8 cellular contexts compared by ENCODE assay signal in the genomic region with DNA sequence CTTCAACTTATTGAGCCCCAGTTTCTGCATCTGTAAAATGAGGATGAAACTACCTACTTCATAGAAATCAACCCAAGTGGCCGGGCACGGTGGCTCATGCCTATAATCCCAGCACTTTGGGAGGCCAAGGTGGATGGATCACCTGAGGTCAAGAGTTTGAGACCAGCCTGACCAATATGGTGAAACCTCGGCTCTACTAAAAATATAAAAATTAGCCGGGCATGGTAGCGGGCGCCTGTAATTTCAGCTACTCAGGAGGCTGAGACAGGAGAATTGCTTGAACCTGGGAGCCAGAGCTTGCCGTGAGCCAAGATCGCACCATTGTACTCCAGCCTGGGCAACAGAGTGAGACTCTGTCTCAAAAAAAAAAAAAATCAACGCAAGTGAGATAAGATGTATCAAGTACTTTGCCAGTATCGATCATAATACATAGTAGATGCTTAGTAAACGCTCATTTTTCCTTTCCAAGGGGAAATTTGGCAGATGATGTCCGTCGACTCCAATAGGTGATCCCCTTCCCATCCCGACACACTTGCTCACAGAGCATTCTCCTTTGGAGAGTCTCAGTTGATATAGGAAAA. TPM values are rescaled to one million over a fixed set of nuclear protein-coding genes. Genes with fewer than 3 reads are reported as not detected.
A peak's percentile ranks its signal among the peaks of the same experiment; 100 is the strongest.
DNase-seq lines count a peak whose midpoint lies in the region; ATAC-seq, FAIRE-seq and TF ChIP-seq lines count a peak whose summit lies in the region.
"Not testable (repeated sequence)": the region's sequence is repeated elsewhere in the genome, so short reads cannot be mapped to it uniquely, and the experiment has no call there.

No MANE protein-coding gene starts in this region.

- not testable (repeated sequence) for H3K4me3 ChIP-seq in ACC112 (ENCODE audit: low read depth, low read length); HEK293 (ENCODE audit: low read depth, low read length); SJSA1; astrocyte (ENCODE audit: insufficient read depth, low read depth, low read length)

- not testable (repeated sequence) for DNase-seq in SJSA1 (ENCODE audit: low read depth in 1 of 2, low spot score in 2 of 2); activated CD8-positive, alpha-beta memory T cell treated with anti-CD3 and anti-CD28 coated beads, Interleukin-2, amount 10 ng/mL, durations not matched to agents 7 days and 5 days; astrocyte (ENCODE audit: low read depth); foreskin keratinocyte; nephron progenitor cell

- not testable (repeated sequence) for H3K4me3 Mint-ChIP-seq in activated CD8-positive, alpha-beta memory T cell treated with anti-CD3 and anti-CD28 coated beads, Interleukin-2, amount 10 ng/mL, durations not matched to agents 7 days and 5 days; astrocyte (ENCODE audit: unreplicated experiment); nephron progenitor cell
- H3K4me3 Mint-ChIP-seq in stimulated activated naive CD8-positive, alpha-beta T cell treated with anti-CD3 and anti-CD28 coated beads, Interleukin-15, Interleukin-2, amounts not matched to agents 100 ng/mL and 50 ng/mL, for 24 hours = peak overlapping the region; percentile 38

- peaks cover 86% of the 10 kb centered on the region for H3K4me1 Mint-ChIP-seq in activated CD8-positive, alpha-beta memory T cell treated with anti-CD3 and anti-CD28 coated beads, Interleukin-2, amount 10 ng/mL, durations not matched to agents 7 days and 5 days
- H3K4me1 Mint-ChIP-seq in astrocyte (ENCODE audit: low read depth, unreplicated experiment) = peaks cover 66% of the 10 kb centered on the region
- H3K4me1 Mint-ChIP-seq in nephron progenitor cell = peaks cover 79% of the 10 kb centered on the region
- peaks cover 86% of the 10 kb centered on the region for H3K4me1 Mint-ChIP-seq in stimulated activated naive CD8-positive, alpha-beta T cell treated with anti-CD3 and anti-CD28 coated beads, Interleukin-15, Interleukin-2, amounts not matched to agents 100 ng/mL and 50 ng/mL, for 24 hours (ENCODE audit: low read depth)

- CTCF ChIA-PET in HEK293 (lab: Yijun Ruan, JAX) = interaction anchor here (0.6 to 0.9 kb wide), 2 partner anchors 100 to 207 kb away, joined by 3 to 4 read pairs; no protein-coding TSS in a partner anchor
- CTCF ChIA-PET in activated CD8-positive, alpha-beta memory T cell treated with anti-CD3 and anti-CD28 coated beads, Interleukin-2, amount 10 ng/mL, durations not matched to agents 7 days and 5 days (lab: Charles Lee) = interaction anchor here (0.7 to 1.5 kb wide), 2 partner anchors 10 to 26 kb away, joined by 3 to 6 read pairs; partner anchors contain the start of gene SMAD3

- H3K27ac ChIP-seq in ACC112 (ENCODE audit: low read depth, low read length) = peak overlapping the region; percentile 70
- H3K27ac ChIP-seq in HEK293 (ENCODE audit: extremely low read depth, low read depth, low read length) = not testable (repeated sequence)
- peak overlapping the region; percentile 77 for H3K27ac ChIP-seq in SJSA1
- peak overlapping the region; percentile 78 for H3K27ac ChIP-seq in astrocyte (ENCODE audit: low read depth, low read length)
- peak overlapping the region; percentile 35 for H3K27ac ChIP-seq in foreskin keratinocyte

- H3K9me3 Mint-ChIP-seq in activated CD8-positive, alpha-beta memory T cell treated with anti-CD3 and anti-CD28 coated beads, Interleukin-2, amount 10 ng/mL, durations not matched to agents 7 days and 5 days (ENCODE audit: low read depth); astrocyte (ENCODE audit: unreplicated experiment); nephron progenitor cell; stimulated activated naive CD8-positive, alpha-beta T cell treated with anti-CD3 and anti-CD28 coated beads, Interleukin-15, Interleukin-2, amounts not matched to agents 100 ng/mL and 50 ng/mL, for 24 hours: not testable (repeated sequence)

- not testable (repeated sequence) for H2AFZ ChIP-seq in ACC112 (ENCODE audit: low read length, unreplicated experiment); astrocyte (ENCODE audit: low read depth, low read length)

- not testable (repeated sequence) for TF ChIP-seq CTCF in HEK293 (tag by site-specific recombination; IDR thresholded peaks at IDR 0.05); astrocyte (IDR thresholded peaks at IDR 0.05; ENCODE audit: insufficient read depth, low read depth, low read length); foreskin keratinocyte (conservative IDR thresholded peaks at IDR 0.05); nephron progenitor cell (IDR thresholded peaks at IDR 0.05)

- peaks cover 69% of the 10 kb centered on the region for H3K36me3 Mint-ChIP-seq in activated CD8-positive, alpha-beta memory T cell treated with anti-CD3 and anti-CD28 coated beads, Interleukin-2, amount 10 ng/mL, durations not matched to agents 7 days and 5 days
- H3K36me3 Mint-ChIP-seq in astrocyte (ENCODE audit: low read depth, unreplicated experiment) (peaks cover 17% of the 10 kb centered on the region), nephron progenitor cell (ENCODE audit: low read depth) (peaks cover 64% of the 10 kb centered on the region)
- peaks cover 39% of the 10 kb centered on the region for H3K36me3 Mint-ChIP-seq in stimulated activated naive CD8-positive, alpha-beta T cell treated with anti-CD3 and anti-CD28 coated beads, Interleukin-15, Interleukin-2, amounts not matched to agents 100 ng/mL and 50 ng/mL, for 24 hours (ENCODE audit: low read depth)

- peak overlapping the region; percentile 46 for H3K9ac ChIP-seq in astrocyte (ENCODE audit: low read length)

- H3K9me3 ChIP-seq in HEK293 (ENCODE audit: control insufficient read depth, insufficient read depth, low read depth, low read length); SJSA1 (replicated peaks); astrocyte (ENCODE audit: insufficient read depth, low read depth, low read length): not testable (repeated sequence)

- not testable (repeated sequence) for H3K27me3 Mint-ChIP-seq in activated CD8-positive, alpha-beta memory T cell treated with anti-CD3 and anti-CD28 coated beads, Interleukin-2, amount 10 ng/mL, durations not matched to agents 7 days and 5 days; astrocyte (ENCODE audit: low read depth, unreplicated experiment); nephron progenitor cell (ENCODE audit: low read depth, poor library complexity); stimulated activated naive CD8-positive, alpha-beta T cell treated with anti-CD3 and anti-CD28 coated beads, Interleukin-15, Interleukin-2, amounts not matched to agents 100 ng/mL and 50 ng/mL, for 24 hours

- peak overlapping the region; percentile 68 for H3K4me2 ChIP-seq in astrocyte (ENCODE audit: low read length)

- not testable (repeated sequence) for FAIRE-seq in astrocyte (lab: Jason Lieb, UNC)

- H3K36me3 ChIP-seq in ACC112 (ENCODE audit: insufficient read depth, low read length) = peaks cover 18% of the 10 kb centered on the region
- peaks cover 0 to 12% of the 10 kb centered on the region in 2 experiments; a peak in 1 of 3 replicates for H3K36me3 ChIP-seq in HEK293 (ENCODE audit: control insufficient read depth in 2 of 2, insufficient read depth in 1 of 2, low read length in 2 of 2)
- H3K36me3 ChIP-seq in SJSA1 = peaks cover 36% of the 10 kb centered on the region
- peaks cover 12% of the 10 kb centered on the region for H3K36me3 ChIP-seq in astrocyte (ENCODE audit: insufficient read depth, low read length)

- not testable (repeated sequence) for ATAC-seq in activated CD8-positive, alpha-beta memory T cell treated with anti-CD3 and anti-CD28 coated beads, Interleukin-2, amount 10 ng/mL, durations not matched to agents 7 days and 5 days; foreskin keratinocyte

- POLR2A ChIA-PET in HEK293 (lab: Yijun Ruan, JAX) = interaction anchor here (1.0 kb wide), 1 partner anchor 10 kb away, joined by 5 read pairs; the partner anchor contains the start of gene SMAD3

- peaks cover 86% of the 10 kb centered on the region for H3K4me1 ChIP-seq in ACC112 (ENCODE audit: control insufficient read depth, insufficient read depth, low read length, unreplicated experiment)
- not testable (repeated sequence) for H3K4me1 ChIP-seq in HEK293 (ENCODE audit: control insufficient read depth, insufficient read depth, low read length)
- peaks cover 86% of the 10 kb centered on the region for H3K4me1 ChIP-seq in SJSA1 (replicated peaks)
- peaks cover 54% of the 10 kb centered on the region for H3K4me1 ChIP-seq in astrocyte (ENCODE audit: insufficient read depth, low read length)
- peaks cover 44% of the 10 kb centered on the region for H3K4me1 ChIP-seq in foreskin keratinocyte

- H3K27me3 ChIP-seq in ACC112 (ENCODE audit: insufficient read depth, low read length); SJSA1 (replicated peaks); astrocyte (ENCODE audit: insufficient read depth, low read length); foreskin keratinocyte: not testable (repeated sequence)

- H3K27ac Mint-ChIP-seq in activated CD8-positive, alpha-beta memory T cell treated with anti-CD3 and anti-CD28 coated beads, Interleukin-2, amount 10 ng/mL, durations not matched to agents 7 days and 5 days = peak overlapping the region; percentile 74
- H3K27ac Mint-ChIP-seq in astrocyte (ENCODE audit: unreplicated experiment) (peak overlapping the region; percentile 22), nephron progenitor cell (peak overlapping the region; percentile 61)
- H3K27ac Mint-ChIP-seq in stimulated activated naive CD8-positive, alpha-beta T cell treated with anti-CD3 and anti-CD28 coated beads, Interleukin-15, Interleukin-2, amounts not matched to agents 100 ng/mL and 50 ng/mL, for 24 hours = peak overlapping the region; percentile 72

- H3K79me2 ChIP-seq in ACC112 (ENCODE audit: control insufficient read depth, insufficient read depth, low read length, unreplicated experiment) (peaks cover 95% of the 10 kb centered on the region), astrocyte (ENCODE audit: insufficient read depth, low read length) (peaks cover 95% of the 10 kb centered on the region)

- peaks cover 73% of the 10 kb centered on the region for H4K20me1 ChIP-seq in astrocyte (ENCODE audit: insufficient read depth, low read length)

TF ChIP-seq in HEK293, 187 proteins besides CTCF, POLR2A, EP300 and RAD21:
- TF ChIP-seq ZNF664 (tag by site-specific recombination; IDR thresholded peaks at IDR 0.05) = peak; percentile 87

RNA-seq across cellular contexts. Expression of gene SMAD3, which starts 10.2 kb away (rescaled TPM):
- 19.5 and 22.0 TPM in 2 replicates for total RNA-seq in SJSA1 (2014; rRNA removed; shearing (Covaris generic))
- total RNA-seq in activated CD8-positive, alpha-beta memory T cell treated with anti-CD3 and anti-CD28 coated beads, Interleukin-2, amount 10 ng/mL, durations not matched to agents 7 days and 5 days = 10 to 100 TPM; 87.1 to 88.0 TPM
- total RNA-seq in astrocyte (65.6 and 78.0 TPM in 2 replicates), foreskin keratinocyte (49.9 and 57.4 TPM in 2 replicates)
- 27.2 and 29.4 TPM in 2 replicates for polyA plus RNA-seq in foreskin keratinocyte

Comparison
In these comparisons a context has a peak if more than half of its experiments do, and no peak if none do; other contexts are left out.
1. H3K27ac Mint-ChIP-seq: peak in every context shown above with its lines; median percentile 74 in activated CD8-positive, alpha-beta memory T cell treated with anti-CD3 and anti-CD28 coated beads, Interleukin-2, amount 10 ng/mL, durations not matched to agents 7 days and 5 days; 72 in stimulated activated naive CD8-positive, alpha-beta T cell treated with anti-CD3 and anti-CD28 coated beads, Interleukin-15, Interleukin-2, amounts not matched to agents 100 ng/mL and 50 ng/mL, for 24 hours; 61 in nephron progenitor cell; 22 in astrocyte.